In the genomic region with DNA sequence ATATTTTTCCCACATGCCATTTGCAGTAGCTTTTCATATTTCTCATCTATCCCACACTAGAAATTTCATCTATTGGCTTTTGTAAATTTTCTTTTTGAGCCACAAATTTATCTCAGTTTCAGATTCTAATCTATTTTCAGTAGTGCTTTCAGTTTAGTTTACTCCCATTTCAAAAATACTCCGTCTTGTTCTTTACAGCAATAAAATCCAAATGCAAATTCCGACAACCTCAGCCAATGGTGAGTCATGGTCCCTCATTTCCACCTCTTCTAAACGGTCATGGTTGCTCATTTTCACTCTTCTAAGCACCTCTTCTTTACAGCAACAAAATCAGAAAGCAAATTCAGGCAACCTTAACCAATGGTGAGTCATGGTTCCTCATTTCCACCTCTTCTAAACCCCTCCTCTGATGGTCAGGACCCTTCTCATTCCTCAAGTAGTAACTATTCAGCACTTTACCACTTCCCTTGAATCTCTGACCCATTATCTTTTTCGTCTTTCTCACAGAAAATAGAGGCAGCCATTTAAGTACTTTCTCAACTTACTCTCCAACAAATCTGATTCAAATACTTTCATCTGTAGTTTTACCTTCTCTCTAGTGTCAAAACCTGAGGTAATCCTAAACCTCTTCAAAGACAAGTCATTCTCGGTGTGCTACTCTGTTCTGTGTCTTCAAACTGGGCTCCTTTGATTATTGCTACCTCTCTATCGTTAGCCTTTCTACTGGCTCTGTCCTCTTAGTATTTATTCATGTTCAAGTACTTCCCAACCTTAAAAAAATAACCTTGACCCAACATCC, we compare ENCODE assay signal across 9 cellular contexts. TPM values are rescaled to one million over a fixed set of nuclear protein-coding genes. Genes with fewer than 3 reads are reported as not detected.
A peak's percentile ranks its signal among the peaks of the same experiment; 100 is the strongest.
DNase-seq lines count a peak whose midpoint lies in the region; ATAC-seq and TF ChIP-seq lines count a peak whose summit lies in the region.
"Had no signal": no experiment of that assay in that cellular context is flagged by ENCODE, and none has a peak within 500 bp of the region (broad histone marks: within the 10 kb centered on the region; RNA-seq: fewer than 3 reads in every experiment).

No MANE protein-coding gene starts in this region.

- H3K4me2 ChIP-seq in hepatocyte = no peak overlapping the region

- 93% methylated on average over 6 of the region's 6 CpGs for whole genome bisulfite sequencing in hepatocyte (ENCODE audit: low lambda C conversion rate, missing lambda C conversion rate)

- H3K4me3 Mint-ChIP-seq in activated B cell treated with CpG ODN at 0.5 μM for 24 hours (peak overlapping the region; percentile 83), MCF 10A (ENCODE audit: unreplicated experiment) (no peak overlapping the region)
- H3K4me3 Mint-ChIP-seq in stimulated activated naive CD8-positive, alpha-beta T cell treated with anti-CD3 and anti-CD28 coated beads, Interleukin-15, amount 100 ng/mL, for 72 hours = peak overlapping the region; percentile 66 to 75

- peaks cover 21% of the 10 kb centered on the region for H3K36me3 Mint-ChIP-seq in activated B cell treated with CpG ODN at 0.5 μM for 24 hours (ENCODE audit: low read depth)
- H3K36me3 Mint-ChIP-seq in MCF 10A (ENCODE audit: insufficient read depth, unreplicated experiment) = peaks cover 41% of the 10 kb centered on the region

- H4K20me1 ChIP-seq in hepatocyte (ENCODE audit: insufficient read depth, poor library complexity, severe bottlenecking) = no peaks in the 10 kb centered on the region

- no peaks in the 10 kb centered on the region for H3K36me3 ChIP-seq in hepatocyte (replicated peaks; ENCODE audit: insufficient read depth, low read depth)

- H3K9me3 ChIP-seq in hepatocyte (ENCODE audit: low read depth) = no peaks in the 10 kb centered on the region

- H2AFZ ChIP-seq in hepatocyte = no peak overlapping the region

- H3K4me1 ChIP-seq in hepatocyte (ENCODE audit: insufficient read depth) = no peaks in the 10 kb centered on the region

- DNase-seq in stimulated activated CD4-positive, alpha-beta T cell treated with anti-CD3 and anti-CD28 coated beads, Interleukin-15, amount 100 ng/mL, for 24 hours = peak; percentile 57
- no peak for DNase-seq in stimulated activated CD4-positive, alpha-beta T cell treated with anti-CD3 and anti-CD28 coated beads, Interleukin-2, amount 100 ng/mL, for 48 hours
- DNase-seq in activated B cell treated with CpG ODN at 0.5 μM for 24 hours (no peak), MCF 10A (ENCODE audit: unreplicated experiment) (no peak), hepatocyte (ENCODE audit: low spot score) (no peak), HEK293T (ENCODE audit: extremely low spot score) (no peak)
- DNase-seq in stimulated activated naive CD8-positive, alpha-beta T cell treated with anti-CD3 and anti-CD28 coated beads, Interleukin-15, amount 100 ng/mL, for 72 hours = peak; percentile 38 to 55

- H3K27ac ChIP-seq in hepatocyte = no peak overlapping the region
- H3K27ac ChIP-seq: C4-2B had no signal

- peaks cover 5% of the 10 kb centered on the region for H3K9me3 Mint-ChIP-seq in activated B cell treated with CpG ODN at 0.5 μM for 24 hours
- H3K9me3 Mint-ChIP-seq in stimulated activated naive CD8-positive, alpha-beta T cell treated with anti-CD3 and anti-CD28 coated beads, Interleukin-15, amount 100 ng/mL, for 72 hours = no peaks in the 10 kb centered on the region
- H3K9me3 Mint-ChIP-seq in MCF 10A (ENCODE audit: unreplicated experiment) = no peaks in the 10 kb centered on the region

- POLR2A ChIA-PET in activated B cell treated with CpG ODN at 0.5 μM for 24 hours (lab: Charles Lee) (interaction anchor here (1.0 to 2.3 kb wide), 5 partner anchors 9 to 50 kb away, joined by 3 to 49 read pairs (median 6); a partner anchor contains a TSS), MCF 10A (lab: Yijun Ruan, JAX) (interaction anchor here (1.0 to 1.2 kb wide), 2 partner anchors 16 to 18 kb away, joined by 3 read pairs; no protein-coding TSS in a partner anchor), HEK293T (lab: Yijun Ruan, JAX) (no interaction called here)

- CTCF ChIA-PET in activated B cell treated with CpG ODN at 0.5 μM for 24 hours (lab: Charles Lee) = no interaction called here
- CTCF ChIA-PET in MCF 10A (lab: Yijun Ruan, JAX) = no interaction called here
- CTCF ChIA-PET in HEK293T (lab: Yijun Ruan, JAX) = no interaction called here

- TF ChIP-seq CTCF in activated B cell treated with CpG ODN at 0.5 μM for 24 hours (IDR thresholded peaks at IDR 0.05) = no peak
- no peak for TF ChIP-seq CTCF in MCF 10A (IDR thresholded peaks at IDR 0.05; ENCODE audit: unreplicated experiment)
- TF ChIP-seq CTCF in hepatocyte (IDR thresholded peaks at IDR 0.05; ENCODE audit: poor library complexity) = no peak

- ATAC-seq in HG03108 (IDR thresholded peaks at IDR 0.05; ENCODE audit: unreplicated experiment) (peak; percentile 42), activated B cell treated with CpG ODN at 0.5 μM for 24 hours (ENCODE audit: low read depth) (peak; percentile 58)
- ATAC-seq in stimulated activated naive CD8-positive, alpha-beta T cell treated with anti-CD3 and anti-CD28 coated beads, Interleukin-15, amount 100 ng/mL, for 72 hours = peak; percentile 73

- peak overlapping the region; percentile 96 for H3K27ac Mint-ChIP-seq in activated B cell treated with CpG ODN at 0.5 μM for 24 hours
- peak overlapping the region; percentile 77 to 97 for H3K27ac Mint-ChIP-seq in stimulated activated naive CD8-positive, alpha-beta T cell treated with anti-CD3 and anti-CD28 coated beads, Interleukin-15, amount 100 ng/mL, for 72 hours
- H3K27ac Mint-ChIP-seq in MCF 10A (ENCODE audit: low read depth, unreplicated experiment) = no peak overlapping the region

- H3K27me3 ChIP-seq in hepatocyte = no peaks in the 10 kb centered on the region

- peaks cover 86% of the 10 kb centered on the region for H3K4me1 Mint-ChIP-seq in activated B cell treated with CpG ODN at 0.5 μM for 24 hours
- H3K4me1 Mint-ChIP-seq in stimulated activated naive CD8-positive, alpha-beta T cell treated with anti-CD3 and anti-CD28 coated beads, Interleukin-15, amount 100 ng/mL, for 72 hours = peaks cover 95% of the 10 kb centered on the region
- H3K4me1 Mint-ChIP-seq in MCF 10A (ENCODE audit: insufficient read depth, unreplicated experiment) = peaks cover 3% of the 10 kb centered on the region

- no peak overlapping the region for H3K4me3 ChIP-seq in hepatocyte

- H3K79me2 ChIP-seq in hepatocyte = no peaks in the 10 kb centered on the region

- H3K9me2 ChIP-seq in hepatocyte (replicated peaks; ENCODE audit: insufficient read depth) = no peaks in the 10 kb centered on the region

- H3K27me3 Mint-ChIP-seq in activated B cell treated with CpG ODN at 0.5 μM for 24 hours (no peaks in the 10 kb centered on the region), MCF 10A (ENCODE audit: insufficient read depth, unreplicated experiment) (no peaks in the 10 kb centered on the region)
- H3K27me3 Mint-ChIP-seq in stimulated activated naive CD8-positive, alpha-beta T cell treated with anti-CD3 and anti-CD28 coated beads, Interleukin-15, amount 100 ng/mL, for 72 hours = no peaks in the 10 kb centered on the region

- no TSS peak for BruUV-seq in MCF 10A (replicated peaks; lab: Mats Ljungman, UMichigan)

- intact Hi-C loops in activated B cell treated with CpG ODN at 0.5 μM for 24 hours (cut with micrococcal nuclease) = loop anchor here (1.0 to 2.0 kb wide), 4 partner anchors 9 to 174 kb away; a partner anchor contains a TSS
- intact Hi-C loops in MCF 10A (cut with micrococcal nuclease) = no loop called here

TF ChIP-seq in HEK293T, 16 proteins besides CTCF, POLR2A, EP300 and RAD21:
- TF ChIP-seq CTBP1 (IDR thresholded peaks at IDR 0.05; ENCODE audit: borderline replicate concordance) (no peak), ELF4 (IDR thresholded peaks at IDR 0.05) (no peak), ZNF384 (IDR thresholded peaks at IDR 0.05) (no peak), ARNT (IDR thresholded peaks at IDR 0.05) (no peak), HDGF (IDR thresholded peaks at IDR 0.05; ENCODE audit: borderline replicate concordance) (no peak), NFRKB (IDR thresholded peaks at IDR 0.05) (no peak), L3MBTL2 (conservative IDR thresholded peaks at IDR 0.05) (no peak), TARDBP (IDR thresholded peaks at IDR 0.05) (no peak), SUZ12 (IDR thresholded peaks at IDR 0.05) (no peak), FOXA1 (IDR thresholded peaks at IDR 0.05) (no peak), FOXM1 (IDR thresholded peaks at IDR 0.05; ENCODE audit: borderline replicate concordance) (no peak), SP1 (IDR thresholded peaks at IDR 0.05) (no peak), FOXK2 (IDR thresholded peaks at IDR 0.05) (no peak), BHLHE40 (IDR thresholded peaks at IDR 0.05; ENCODE audit: borderline replicate concordance) (no peak), LEF1 (IDR thresholded peaks at IDR 0.05; ENCODE audit: borderline replicate concordance) (no peak)
- TF ChIP-seq, protein P1, sequence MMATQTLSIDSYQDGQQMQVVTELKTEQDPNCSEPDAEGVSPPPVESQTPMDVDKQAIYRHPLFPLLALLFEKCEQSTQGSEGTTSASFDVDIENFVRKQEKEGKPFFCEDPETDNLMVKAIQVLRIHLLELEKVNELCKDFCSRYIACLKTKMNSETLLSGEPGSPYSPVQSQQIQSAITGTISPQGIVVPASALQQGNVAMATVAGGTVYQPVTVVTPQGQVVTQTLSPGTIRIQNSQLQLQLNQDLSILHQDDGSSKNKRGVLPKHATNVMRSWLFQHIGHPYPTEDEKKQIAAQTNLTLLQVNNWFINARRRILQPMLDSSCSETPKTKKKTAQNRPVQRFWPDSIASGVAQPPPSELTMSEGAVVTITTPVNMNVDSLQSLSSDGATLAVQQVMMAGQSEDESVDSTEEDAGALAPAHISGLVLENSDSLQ (IDR thresholded peaks at IDR 0.05) = no peak

RNA-seq across cellular contexts. Expression of a gene that starts 34.4 kb away (rescaled TPM):
- total RNA-seq in activated B cell treated with CpG ODN at 0.5 μM for 24 hours = 34.2 and 35.9 TPM in 2 replicates
- 21.0 and 22.1 TPM in 2 replicates for total RNA-seq in MCF 10A (2022)
- total RNA-seq in hepatocyte = 11.1 and 13.6 TPM in 2 replicates
- 3.9 and 6.2 TPM in 2 replicates for polyA plus RNA-seq in hepatocyte

Comparison
In these comparisons a context has a peak if more than half of its experiments do, and no peak if none do; other contexts are left out.
1. DNase-seq: peak in stimulated activated CD4-positive, alpha-beta T cell treated with anti-CD3 and anti-CD28 coated beads, Interleukin-15, amount 100 ng/mL, for 24 hours (single experiment) and stimulated activated naive CD8-positive, alpha-beta T cell treated with anti-CD3 and anti-CD28 coated beads, Interleukin-15, amount 100 ng/mL, for 72 hours (2 of 2); none in stimulated activated CD4-positive, alpha-beta T cell treated with anti-CD3 and anti-CD28 coated beads, Interleukin-2, amount 100 ng/mL, for 48 hours (0 of 2), activated B cell treated with CpG ODN at 0.5 μM for 24 hours (single experiment), MCF 10A (single experiment), hepatocyte (single experiment) and HEK293T (single experiment).
2. Peak in every context shown above with its lines, with median percentiles within 50 percentile points of each other: ATAC-seq.